1 cellular context compared by ENCODE assay signal in the genomic region with DNA sequence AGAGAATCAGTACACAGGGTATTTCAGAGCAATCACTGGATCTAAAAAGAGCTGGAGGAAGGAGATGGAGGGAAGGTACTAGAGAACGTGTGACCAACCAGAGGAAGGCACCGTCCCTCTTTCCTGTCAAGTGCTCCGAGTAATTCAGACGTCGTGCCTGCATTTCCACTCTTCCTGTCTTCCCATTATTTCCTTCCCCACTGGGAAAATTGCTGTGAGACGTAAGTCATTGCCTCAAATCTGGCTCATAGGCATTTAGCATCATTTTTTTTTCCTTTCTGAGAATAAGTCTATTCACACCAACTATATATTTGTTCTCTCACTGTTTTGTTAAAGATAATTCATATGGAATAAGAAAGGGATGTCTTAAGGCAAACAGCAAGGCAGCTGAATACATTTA.
TF ChIP-seq lines count a peak whose summit lies in the region.

No MANE protein-coding gene starts in this region.

TF ChIP-seq in neural cell, 6 proteins besides CTCF, POLR2A, EP300 and RAD21:
- TF ChIP-seq REST (IDR thresholded peaks at IDR 0.05; ENCODE audit: borderline replicate concordance), result peak; percentile 97
- TF ChIP-seq EZH2 (IDR thresholded peaks at IDR 0.05; ENCODE audit: borderline replicate concordance, insufficient read depth, low read length, poor library complexity, severe bottlenecking), result no peak
- TF ChIP-seq POLR2AphosphoS5 (IDR thresholded peaks at IDR 0.05), result peak; percentile 86
